Comparison of ENCODE assay signal across 1 cellular context in genomic region chr16:1580956-1581355, GRCh38.
TF ChIP-seq lines count a peak whose summit lies in the region.

No MANE protein-coding gene starts in this region.

TF ChIP-seq in K562, 482 proteins besides CTCF, POLR2A, EP300 and RAD21:
- no peak for TF ChIP-seq USF2 (CRISPR knock-in tag; IDR thresholded peaks at IDR 0.05)
- TF ChIP-seq, protein P1, sequence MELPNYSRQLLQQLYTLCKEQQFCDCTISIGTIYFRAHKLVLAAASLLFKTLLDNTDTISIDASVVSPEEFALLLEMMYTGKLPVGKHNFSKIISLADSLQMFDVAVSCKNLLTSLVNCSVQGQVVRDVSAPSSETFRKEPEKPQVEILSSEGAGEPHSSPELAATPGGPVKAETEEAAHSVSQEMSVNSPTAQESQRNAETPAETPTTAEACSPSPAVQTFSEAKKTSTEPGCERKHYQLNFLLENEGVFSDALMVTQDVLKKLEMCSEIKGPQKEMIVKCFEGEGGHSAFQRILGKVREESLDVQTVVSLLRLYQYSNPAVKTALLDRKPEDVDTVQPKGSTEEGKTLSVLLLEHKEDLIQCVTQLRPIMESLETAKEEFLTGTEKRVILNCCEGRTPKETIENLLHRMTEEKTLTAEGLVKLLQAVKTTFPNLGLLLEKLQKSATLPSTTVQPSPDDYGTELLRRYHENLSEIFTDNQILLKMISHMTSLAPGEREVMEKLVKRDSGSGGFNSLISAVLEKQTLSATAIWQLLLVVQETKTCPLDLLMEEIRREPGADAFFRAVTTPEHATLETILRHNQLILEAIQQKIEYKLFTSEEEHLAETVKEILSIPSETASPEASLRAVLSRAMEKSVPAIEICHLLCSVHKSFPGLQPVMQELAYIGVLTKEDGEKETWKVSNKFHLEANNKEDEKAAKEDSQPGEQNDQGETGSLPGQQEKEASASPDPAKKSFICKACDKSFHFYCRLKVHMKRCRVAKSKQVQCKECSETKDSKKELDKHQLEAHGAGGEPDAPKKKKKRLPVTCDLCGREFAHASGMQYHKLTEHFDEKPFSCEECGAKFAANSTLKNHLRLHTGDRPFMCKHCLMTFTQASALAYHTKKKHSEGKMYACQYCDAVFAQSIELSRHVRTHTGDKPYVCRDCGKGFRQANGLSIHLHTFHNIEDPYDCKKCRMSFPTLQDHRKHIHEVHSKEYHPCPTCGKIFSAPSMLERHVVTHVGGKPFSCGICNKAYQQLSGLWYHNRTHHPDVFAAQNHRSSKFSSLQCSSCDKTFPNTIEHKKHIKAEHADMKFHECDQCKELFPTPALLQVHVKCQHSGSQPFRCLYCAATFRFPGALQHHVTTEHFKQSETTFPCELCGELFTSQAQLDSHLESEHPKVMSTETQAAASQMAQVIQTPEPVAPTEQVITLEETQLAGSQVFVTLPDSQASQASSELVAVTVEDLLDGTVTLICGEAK (IDR thresholded peaks at IDR 0.05) = no peak
- TF ChIP-seq, protein P1 (CRISPR knock-in tag; IDR thresholded peaks at IDR 0.05) = 0 out of 2 replicates have a peak, but pooled peaks have one; percentile 17
TF ChIP-seq in K562: peak in this region for 1.
